14 cellular contexts compared by ENCODE assay signal in genomic region chr6:31464252-31465184, GRCh38. TPM values are rescaled to one million over a fixed set of nuclear protein-coding genes. Genes with fewer than 3 reads are reported as not detected.
DNase-seq lines count a peak whose midpoint lies in the region; ATAC-seq and TF ChIP-seq lines count a peak whose summit lies in the region.
"Had no signal": no experiment of that assay in that cellular context is flagged by ENCODE, and none has a peak within 500 bp of the region (broad histone marks: within the 10 kb centered on the region; RNA-seq: fewer than 3 reads in every experiment).

No MANE protein-coding gene starts in this region.

- H3K27ac ChIP-seq in left lung = no peak overlapping the region
- H3K27ac ChIP-seq: A549, cardiac muscle cell had no signal

- H3K4me3 Mint-ChIP-seq in activated CD4-positive, alpha-beta T cell treated with anti-CD3 and anti-CD28 coated beads, Interleukin-2, amount 10 ng/mL, durations not matched to agents 24 days and 14 days = peak overlapping the region; percentile 99
- H3K4me3 Mint-ChIP-seq in activated B cell treated with CpG ODN at 0.5 μM for 24 hours = peak overlapping the region; percentile 100
- H3K4me3 Mint-ChIP-seq in stimulated activated naive CD8-positive, alpha-beta T cell treated with anti-CD3 and anti-CD28 coated beads, Interleukin-15, amount 100 ng/mL, for 72 hours = peak overlapping the region; percentile 100

- peaks cover 0 to 27% of the 10 kb centered on the region in 2 donors for H3K36me3 ChIP-seq in left lung
- H3K36me3 ChIP-seq: cardiac muscle cell had no signal

- peaks cover 2% of the 10 kb centered on the region for H3K27me3 Mint-ChIP-seq in activated CD4-positive, alpha-beta T cell treated with anti-CD3 and anti-CD28 coated beads, Interleukin-2, amount 10 ng/mL, durations not matched to agents 24 days and 14 days
- no peaks in the 10 kb centered on the region for H3K27me3 Mint-ChIP-seq in activated B cell treated with CpG ODN at 0.5 μM for 24 hours
- no peaks in the 10 kb centered on the region for H3K27me3 Mint-ChIP-seq in stimulated activated naive CD8-positive, alpha-beta T cell treated with anti-CD3 and anti-CD28 coated beads, Interleukin-15, amount 100 ng/mL, for 72 hours

- CTCF ChIA-PET in activated B cell treated with CpG ODN at 0.5 μM for 24 hours (lab: Charles Lee) = no interaction called here

- POLR2A ChIA-PET in activated B cell treated with CpG ODN at 0.5 μM for 24 hours (lab: Charles Lee) = interaction anchor here (0.6 kb wide), 2 partner anchors 30 to 34 kb away, joined by 3 to 11 read pairs; no protein-coding TSS in a partner anchor

- ATAC-seq in activated B cell treated with CpG ODN at 0.5 μM for 24 hours (ENCODE audit: low read depth) = no peak
- no peak for ATAC-seq in left lung
- no peak for ATAC-seq in stimulated activated naive CD8-positive, alpha-beta T cell treated with anti-CD3 and anti-CD28 coated beads, Interleukin-15, amount 100 ng/mL, for 72 hours
- ATAC-seq in HG03342 (IDR thresholded peaks at IDR 0.05; ENCODE audit: unreplicated experiment) = no peak
- ATAC-seq in GM18873 (IDR thresholded peaks at IDR 0.05; ENCODE audit: low FRiP score, unreplicated experiment) = no peak
- ATAC-seq: A549 had no signal

- H3K9me3 Mint-ChIP-seq in activated CD4-positive, alpha-beta T cell treated with anti-CD3 and anti-CD28 coated beads, Interleukin-2, amount 10 ng/mL, durations not matched to agents 24 days and 14 days = no peaks in the 10 kb centered on the region
- no peaks in the 10 kb centered on the region for H3K9me3 Mint-ChIP-seq in activated B cell treated with CpG ODN at 0.5 μM for 24 hours
- H3K9me3 Mint-ChIP-seq in stimulated activated naive CD8-positive, alpha-beta T cell treated with anti-CD3 and anti-CD28 coated beads, Interleukin-15, amount 100 ng/mL, for 72 hours = no peaks in the 10 kb centered on the region

- H3K4me3 ChIP-seq in left lung = peak overlapping the region; percentile 35 to 87
- H3K4me3 ChIP-seq: A549, cardiac muscle cell had no signal

- H3K4me1 Mint-ChIP-seq in activated CD4-positive, alpha-beta T cell treated with anti-CD3 and anti-CD28 coated beads, Interleukin-2, amount 10 ng/mL, durations not matched to agents 24 days and 14 days = peaks cover 57% of the 10 kb centered on the region
- H3K4me1 Mint-ChIP-seq in activated B cell treated with CpG ODN at 0.5 μM for 24 hours = peaks cover 74% of the 10 kb centered on the region
- H3K4me1 Mint-ChIP-seq in stimulated activated naive CD8-positive, alpha-beta T cell treated with anti-CD3 and anti-CD28 coated beads, Interleukin-15, amount 100 ng/mL, for 72 hours = peaks cover 76% of the 10 kb centered on the region

- DNase-seq in activated CD4-positive, alpha-beta T cell treated with anti-CD3 and anti-CD28 coated beads, Interleukin-2, amount 10 ng/mL, durations not matched to agents 24 days and 14 days = peak; percentile 66
- no peak for DNase-seq in activated CD4-positive, alpha-beta T cell treated with anti-CD3 and anti-CD28 coated beads for 4 hours
- DNase-seq in activated B cell treated with CpG ODN at 0.5 μM for 24 hours (no peak), left lung (no peak), SHP77 treated with DMSO at 0.1 percent for 48 hours (lab: John Stamatoyannopoulos, UW) (no peak)
- DNase-seq in stimulated activated naive CD8-positive, alpha-beta T cell treated with anti-CD3 and anti-CD28 coated beads, Interleukin-15, amount 100 ng/mL, for 72 hours = peak in 1 of 2 donors; percentile 15
- DNase-seq: activated CD4-positive, alpha-beta T cell treated with anti-CD3 and anti-CD28 coated beads, Interleukin-2, amount 50 U/mL, for 48 hours; foreskin fibroblast; H7; midbrain had no signal

- H3K9me3 ChIP-seq in left lung = no peaks in the 10 kb centered on the region
- H3K9me3 ChIP-seq: A549 had no signal

- H3K4me1 ChIP-seq in left lung = peaks cover 4 to 59% of the 10 kb centered on the region in 2 donors

- H3K27me3 ChIP-seq in left lung = no peaks in the 10 kb centered on the region

- peak overlapping the region; percentile 94 for H3K27ac Mint-ChIP-seq in activated CD4-positive, alpha-beta T cell treated with anti-CD3 and anti-CD28 coated beads, Interleukin-2, amount 10 ng/mL, durations not matched to agents 24 days and 14 days
- peak overlapping the region; percentile 98 for H3K27ac Mint-ChIP-seq in activated B cell treated with CpG ODN at 0.5 μM for 24 hours
- peak overlapping the region; percentile 100 for H3K27ac Mint-ChIP-seq in stimulated activated naive CD8-positive, alpha-beta T cell treated with anti-CD3 and anti-CD28 coated beads, Interleukin-15, amount 100 ng/mL, for 72 hours

- intact Hi-C loops in activated CD4-positive, alpha-beta T cell treated with anti-CD3 and anti-CD28 coated beads, Interleukin-2, amount 10 ng/mL, durations not matched to agents 24 days and 14 days (cut with micrococcal nuclease) = no loop called here
- intact Hi-C loops in activated B cell treated with CpG ODN at 0.5 μM for 24 hours (cut with micrococcal nuclease) = loop anchor here (5.0 kb wide), 2 partner anchors 33 to 307 kb away; partner anchors contain the start of genes CCHCR1, MICB and TCF19
- intact Hi-C loops in left lung (cut with DNase I) = no loop called here

- H3K36me3 Mint-ChIP-seq in activated CD4-positive, alpha-beta T cell treated with anti-CD3 and anti-CD28 coated beads, Interleukin-2, amount 10 ng/mL, durations not matched to agents 24 days and 14 days (ENCODE audit: low read depth) = peaks cover 49% of the 10 kb centered on the region
- H3K36me3 Mint-ChIP-seq in activated B cell treated with CpG ODN at 0.5 μM for 24 hours (ENCODE audit: low read depth) = peaks cover 62% of the 10 kb centered on the region

- TF ChIP-seq CTCF in activated B cell treated with CpG ODN at 0.5 μM for 24 hours (IDR thresholded peaks at IDR 0.05) (no peak), left lung (IDR thresholded peaks at IDR 0.05) (no peak)

RNA-seq across cellular contexts. Expression of gene MICB, which starts 33.4 kb away (rescaled TPM):
- total RNA-seq in activated CD4-positive, alpha-beta T cell treated with anti-CD3 and anti-CD28 coated beads, Interleukin-2, amount 10 ng/mL, durations not matched to agents 24 days and 14 days = 32.8 and 35.5 TPM in 2 replicates
- total RNA-seq in activated B cell treated with CpG ODN at 0.5 μM for 24 hours = 17.2 and 17.6 TPM in 2 replicates
- total RNA-seq in left lung = 10 to 100 TPM; 11.2 to 11.3 TPM
